In genomic region chr17:16027708-16028584, GRCh38 we compare ENCODE assay signal across 8 cellular contexts. TPM values are rescaled to one million over a fixed set of nuclear protein-coding genes. Genes with fewer than 3 reads are reported as not detected.
DNase-seq lines count a peak whose midpoint lies in the region; ATAC-seq and TF ChIP-seq lines count a peak whose summit lies in the region.

No MANE protein-coding gene starts in this region.

- intact Hi-C loops in left lung (cut with DNase I): no loop called here

- H3K36me3 ChIP-seq in left lung: peaks cover 8 to 97% of the 10 kb centered on the region in 2 donors

- no peaks in the 10 kb centered on the region for H3K9me3 Mint-ChIP-seq in HFFc6

- peak; percentile 64 for DNase-seq in GM12865 (ENCODE audit: low read depth)
- peak; percentile 94 for DNase-seq in HFFc6
- peak; percentile 89 for DNase-seq in RPMI7951 (ENCODE audit: low read depth)
- DNase-seq in astrocyte of the cerebellum (ENCODE audit: low read depth): peak; percentile 76
- no peak for DNase-seq in left lung
- peak; percentile 5 to 49 for DNase-seq in stimulated activated CD8-positive, alpha-beta memory T cell treated with anti-CD3 and anti-CD28 coated beads, Interleukin-7, amount 100 ng/mL, for 48 hours (ENCODE audit: extremely low read depth in 1 of 2, low read depth in 1 of 2)
- no peak for DNase-seq in ureter (ENCODE audit: low spot score)

- TF ChIP-seq CTCF in GM12865 (IDR thresholded peaks at IDR 0.05; ENCODE audit: insufficient read depth, low read depth, low read length, missing control alignments) (no peak), HFFc6 (IDR thresholded peaks at IDR 0.05) (peak; percentile 24; the same call in 1 of the 2 replicates), astrocyte of the cerebellum (IDR thresholded peaks at IDR 0.05; ENCODE audit: low read depth, low read length, missing control alignments) (no peak), left lung (IDR thresholded peaks at IDR 0.05) (no peak)

- H3K4me3 ChIP-seq in GM12865 (ENCODE audit: low read depth, low read length) (no peak overlapping the region), astrocyte of the cerebellum (ENCODE audit: low read depth, low read length) (no peak overlapping the region), left lung (no peak overlapping the region)

- H3K4me1 ChIP-seq in left lung: peaks cover 3 to 25% of the 10 kb centered on the region in 2 donors

- no peaks in the 10 kb centered on the region for H3K9me3 ChIP-seq in left lung

- no peaks in the 10 kb centered on the region for H3K27me3 ChIP-seq in left lung

- peak overlapping the region; percentile 91 for H3K27ac Mint-ChIP-seq in HFFc6

- ATAC-seq in left lung (peak; percentile 96), HG03571 (IDR thresholded peaks at IDR 0.05; ENCODE audit: unreplicated experiment) (no peak)

- peak overlapping the region; percentile 52 for H3K4me3 Mint-ChIP-seq in HFFc6

- peaks cover 77% of the 10 kb centered on the region for H3K36me3 Mint-ChIP-seq in HFFc6 (ENCODE audit: low read depth)

- H3K27ac ChIP-seq in left lung: peak overlapping the region; percentile 67 to 69

- H3K27me3 Mint-ChIP-seq in HFFc6 (ENCODE audit: insufficient read depth): peaks cover 6% of the 10 kb centered on the region

- in situ Hi-C loops in astrocyte of the cerebellum (cut with HindIII; ENCODE audit: low sequenced_read_pairs): no loop called here

- H3K4me1 Mint-ChIP-seq in HFFc6 (ENCODE audit: low read depth): peaks cover 52% of the 10 kb centered on the region

RNA-seq across cellular contexts. Expression of gene TTC19, which starts 28.3 kb away (rescaled TPM):
- 10 to 100 TPM; 10.4 to 15.4 (median 12.4) TPM for total RNA-seq in HFFc6 (2021; fragmentation: NEBNext Ultra II Directional; extraction: Animal tissue kit (Norgen Biotek cat#: 25700))
- total RNA-seq in RPMI7951 (2014; rRNA removed; shearing (Covaris generic)): 17.7 and 19.8 TPM in 2 replicates
- total RNA-seq in left lung: 10 to 100 TPM; 31.6 to 34.0 TPM
- 61.6 TPM for total RNA-seq in ureter

RNA-seq across cellular contexts. Expression of gene ZSWIM7, which starts 28.4 kb away (rescaled TPM):
- 10 to 100 TPM; 11.4 to 17.7 (median 15.5) TPM for total RNA-seq in HFFc6 (2021; fragmentation: NEBNext Ultra II Directional; extraction: Animal tissue kit (Norgen Biotek cat#: 25700))
- 23.0 and 27.2 TPM in 2 replicates for total RNA-seq in RPMI7951 (2014; rRNA removed; shearing (Covaris generic))
- total RNA-seq in left lung (10 to 100 TPM; 22.6 to 26.7 TPM), ureter (29.9 TPM)

Comparison
In these comparisons a context has a peak if more than half of its experiments do, and no peak if none do; other contexts are left out.
1. DNase-seq: peak in GM12865 (single experiment), HFFc6 (single experiment), RPMI7951 (single experiment), astrocyte of the cerebellum (single experiment) and stimulated activated CD8-positive, alpha-beta memory T cell treated with anti-CD3 and anti-CD28 coated beads, Interleukin-7, amount 100 ng/mL, for 48 hours (2 of 2); none in left lung (0 of 2) and ureter (single experiment).